ENCODE assay signal across 14 cellular contexts in the genomic region with DNA sequence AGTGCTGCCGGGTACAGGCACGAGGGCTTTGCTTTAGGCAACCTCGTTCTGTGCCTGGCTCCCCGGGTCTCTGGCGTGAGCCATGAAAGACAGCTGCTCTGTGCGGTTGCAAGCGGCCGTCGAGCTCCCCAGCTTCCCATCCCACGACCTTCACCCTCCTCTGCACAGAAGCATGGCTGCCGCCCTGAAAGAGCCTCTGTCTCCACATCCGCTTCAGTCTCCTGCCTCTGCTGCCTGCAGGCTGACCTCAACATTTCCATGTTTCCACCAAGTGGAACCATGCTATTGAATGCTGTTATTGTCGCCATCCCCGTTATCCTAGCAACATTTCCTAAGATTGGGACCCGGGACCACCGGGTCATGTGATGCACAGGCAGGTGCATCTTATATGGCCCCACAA. TPM values are rescaled to one million over a fixed set of nuclear protein-coding genes. Genes with fewer than 3 reads are reported as not detected.
DNase-seq lines count a peak whose midpoint lies in the region; ATAC-seq and TF ChIP-seq lines count a peak whose summit lies in the region.
"Had no signal": no experiment of that assay in that cellular context is flagged by ENCODE, and none has a peak within 500 bp of the region (broad histone marks: within the 10 kb centered on the region; RNA-seq: fewer than 3 reads in every experiment).

No MANE protein-coding gene starts in this region.

- H3K27me3 Mint-ChIP-seq in IgD-negative memory B cell, result peaks cover 1% of the 10 kb centered on the region
- H3K27me3 Mint-ChIP-seq: activated CD4-positive, alpha-beta memory T cell treated with anti-CD3 and anti-CD28 coated beads, Interleukin-2, amount 10 ng/mL, durations not matched to agents 7 days and 5 days; stimulated activated naive CD8-positive, alpha-beta T cell treated with anti-CD3 and anti-CD28 coated beads, Interleukin-15, Interleukin-2, amounts not matched to agents 100 ng/mL and 50 ng/mL, for 24 hours had no signal

- peaks cover 10 to 20% of the 10 kb centered on the region in 2 donors for H3K36me3 ChIP-seq in ascending aorta
- H3K36me3 ChIP-seq: colonic mucosa had no signal

- no peaks in the 10 kb centered on the region for H3K9me3 ChIP-seq in ascending aorta
- H3K9me3 ChIP-seq: colonic mucosa had no signal

- no peaks in the 10 kb centered on the region for H3K9me3 Mint-ChIP-seq in IgD-negative memory B cell
- H3K9me3 Mint-ChIP-seq: activated CD4-positive, alpha-beta memory T cell treated with anti-CD3 and anti-CD28 coated beads, Interleukin-2, amount 10 ng/mL, durations not matched to agents 7 days and 5 days; stimulated activated naive CD8-positive, alpha-beta T cell treated with anti-CD3 and anti-CD28 coated beads, Interleukin-15, Interleukin-2, amounts not matched to agents 100 ng/mL and 50 ng/mL, for 24 hours had no signal

- peaks cover 2% of the 10 kb centered on the region for H3K36me3 Mint-ChIP-seq in IgD-negative memory B cell

- no peak overlapping the region for H3K27ac ChIP-seq in ascending aorta
- H3K27ac ChIP-seq: colonic mucosa had no signal

- peak overlapping the region; percentile 67 to 88 (median 87) for H3K27ac Mint-ChIP-seq in IgD-negative memory B cell
- H3K27ac Mint-ChIP-seq: activated CD4-positive, alpha-beta memory T cell treated with anti-CD3 and anti-CD28 coated beads, Interleukin-2, amount 10 ng/mL, durations not matched to agents 7 days and 5 days; stimulated activated naive CD8-positive, alpha-beta T cell treated with anti-CD3 and anti-CD28 coated beads, Interleukin-15, Interleukin-2, amounts not matched to agents 100 ng/mL and 50 ng/mL, for 24 hours had no signal

- TF ChIP-seq CTCF in ascending aorta (IDR thresholded peaks at IDR 0.05), result no peak

- H3K4me1 ChIP-seq in ascending aorta, result no peaks in the 10 kb centered on the region
- H3K4me1 ChIP-seq: colonic mucosa had no signal

- peak overlapping the region; percentile 60 to 91 (median 82) for H3K4me3 Mint-ChIP-seq in IgD-negative memory B cell
- H3K4me3 Mint-ChIP-seq: activated CD4-positive, alpha-beta memory T cell treated with anti-CD3 and anti-CD28 coated beads, Interleukin-2, amount 10 ng/mL, durations not matched to agents 7 days and 5 days; stimulated activated naive CD8-positive, alpha-beta T cell treated with anti-CD3 and anti-CD28 coated beads, Interleukin-15, Interleukin-2, amounts not matched to agents 100 ng/mL and 50 ng/mL, for 24 hours had no signal

- intact Hi-C loops in Right ventricle myocardium superior (cut with DNase I) (no loop called here), left cardiac atrium (cut with DNase I) (no loop called here), ascending aorta (cut with DNase I) (no loop called here)

- H3K27me3 ChIP-seq in ascending aorta, result no peaks in the 10 kb centered on the region
- H3K27me3 ChIP-seq: colonic mucosa had no signal

- DNase-seq in Right ventricle myocardium superior (peak; percentile 26), left cardiac atrium (no peak), hippocampal formation (lab: John Stamatoyannopoulos, UW) (peak; percentile 8 to 35), ascending aorta (ENCODE audit: low spot score in 2 of 2) (no peak)
- no peak for DNase-seq in activated CD4-positive, CD25-positive, alpha-beta regulatory T cell treated with anti-CD3 and anti-CD28 coated beads, Interleukin-2, amount 50 U/mL, for 72 hours
- DNase-seq: activated CD4-positive, alpha-beta memory T cell treated with anti-CD3 and anti-CD28 coated beads, Interleukin-2, amount 10 ng/mL, durations not matched to agents 7 days and 5 days; activated naive CD4-positive, alpha-beta T cell treated with Interleukin-2 at 50 U/mL for 16 hours; colonic mucosa; EL; NCI-H1694 treated with DMSO at 0.1 percent for 48 hours had no signal

- ATAC-seq in Right ventricle myocardium superior (ENCODE audit: poor library complexity) (no peak), left cardiac atrium (no peak), GM21447 (IDR thresholded peaks at IDR 0.05; ENCODE audit: unreplicated experiment) (no peak), GM19324 (IDR thresholded peaks at IDR 0.05; ENCODE audit: low FRiP score, unreplicated experiment) (no peak)

- H3K4me3 ChIP-seq in ascending aorta, result no peak overlapping the region
- H3K4me3 ChIP-seq: colonic mucosa had no signal

- peaks cover 25 to 36% (median 30%) of the 10 kb centered on the region in 3 donors for H3K4me1 Mint-ChIP-seq in IgD-negative memory B cell

RNA-seq across cellular contexts. Expression of a gene that starts 57.1 kb away (rescaled TPM):
- total RNA-seq in Right ventricle myocardium superior (10.3 TPM), left cardiac atrium (10 to 100 TPM; 11.2 to 14.7 TPM), ascending aorta (17.3 TPM)
- polyA plus RNA-seq in IgD-negative memory B cell, result 49.0 TPM

Comparison
In these comparisons a context has a peak if more than half of its experiments do, and no peak if none do; other contexts are left out.
1. DNase-seq: peak in Right ventricle myocardium superior (single experiment) and hippocampal formation (2 of 2); none in left cardiac atrium (single experiment), activated CD4-positive, CD25-positive, alpha-beta regulatory T cell treated with anti-CD3 and anti-CD28 coated beads, Interleukin-2, amount 50 U/mL, for 72 hours (single experiment) and ascending aorta (0 of 2).